14 cellular contexts compared by ENCODE assay signal in genomic region chr18:55018602-55019001, GRCh38. TPM values are rescaled to one million over a fixed set of nuclear protein-coding genes. Genes with fewer than 3 reads are reported as not detected.
A peak's percentile ranks its signal among the peaks of the same experiment; 100 is the strongest.
DNase-seq lines count a peak whose midpoint lies in the region; ATAC-seq and TF ChIP-seq lines count a peak whose summit lies in the region.
"Had no signal": no experiment of that assay in that cellular context is flagged by ENCODE, and none has a peak within 500 bp of the region (broad histone marks: within the 10 kb centered on the region; RNA-seq: fewer than 3 reads in every experiment).

No MANE protein-coding gene starts in this region.

- H3K27me3 ChIP-seq in IMR-90 (ENCODE audit: control insufficient read depth, insufficient read depth, low read length): no peaks in the 10 kb centered on the region; the same call in 1 of the 2 replicates
- H3K27me3 ChIP-seq: BLaER1 treated with 17β-estradiol and CSF1 and Interleukin-3, amounts not matched to agents 10 nM and 100 nM; ovary had no signal

- H2BK15ac ChIP-seq in IMR-90 (ENCODE audit: low read depth, low read length): no peak overlapping the region

- in situ Hi-C loops in IMR-90 (cut with MboI; ENCODE audit: low sequenced_read_pairs): no loop called here

- TF ChIP-seq POLR2A in IMR-90 (IDR thresholded peaks at IDR 0.05; ENCODE audit: low read depth, low read length): no peak

- no peak overlapping the region for H3K14ac ChIP-seq in IMR-90 (replicated peaks; ENCODE audit: low read depth, low read length)

- DNase-seq in AG10803 (ENCODE audit: low read depth) (peak; percentile 64), IMR-90 (peak; percentile 68), cardiac fibroblast (ENCODE audit: low read depth in 2 of 2) (peak; percentile 70 to 83), kidney glomerular epithelial cell (lab: John Stamatoyannopoulos, UW) (peak; percentile 53), NCI-H446 (lab: John Stamatoyannopoulos, UW) (no peak), immature natural killer cell (no peak)
- DNase-seq: activated T-cell treated with anti-CD3 and anti-CD28 coated beads, Interleukin-2, amount 50 U/mL, for 72 hours; aorta; Karpas-422; midbrain; ovary had no signal

- no peak overlapping the region for H3K4me3 Mint-ChIP-seq in immature natural killer cell
- H3K4me3 Mint-ChIP-seq: activated T-cell treated with anti-CD3 and anti-CD28 coated beads, Interleukin-2, amount 50 U/mL, for 72 hours had no signal

- no peak overlapping the region for H3K18ac ChIP-seq in IMR-90 (ENCODE audit: low read depth, low read length)

- H4K8ac ChIP-seq in IMR-90 (ENCODE audit: low read depth in 2 of 2, low read length in 2 of 2): no peak overlapping the region

- ATAC-seq in IMR-90 (ENCODE audit: low read depth) (peak; percentile 61), HG03439 (IDR thresholded peaks at IDR 0.05; ENCODE audit: unreplicated experiment) (no peak), HG03097 (IDR thresholded peaks at IDR 0.05; ENCODE audit: low FRiP score, unreplicated experiment) (no peak)
- ATAC-seq: activated T-cell treated with anti-CD3 and anti-CD28 coated beads, Interleukin-2, amount 50 U/mL, for 72 hours had no signal

- H3K4me3 ChIP-seq in AG10803 (ENCODE audit: low read length) (no peak overlapping the region), IMR-90 (ENCODE audit: insufficient read depth, low read depth, low read length) (no peak overlapping the region), cardiac fibroblast (replicated peaks in 1 of 2; ENCODE audit: low read depth in 2 of 2, low read length in 2 of 2) (no peak overlapping the region)
- H3K4me3 ChIP-seq: BLaER1 treated with 17β-estradiol and CSF1 and Interleukin-3, amounts not matched to agents 10 nM and 100 nM; ovary had no signal

- H2AK5ac ChIP-seq in IMR-90 (ENCODE audit: low read depth, low read length): no peak overlapping the region

- H3K36me3 ChIP-seq in IMR-90 (ENCODE audit: control insufficient read depth, insufficient read depth, low read length): no peaks in the 10 kb centered on the region
- H3K36me3 ChIP-seq: BLaER1 treated with 17β-estradiol and CSF1 and Interleukin-3, amounts not matched to agents 10 nM and 100 nM; ovary had no signal

- no peaks in the 10 kb centered on the region for H3K79me1 ChIP-seq in IMR-90 (ENCODE audit: low read depth in 1 of 2, low read length in 2 of 2)

- H3K27ac Mint-ChIP-seq in immature natural killer cell: no peak overlapping the region
- H3K27ac Mint-ChIP-seq: activated T-cell treated with anti-CD3 and anti-CD28 coated beads, Interleukin-2, amount 50 U/mL, for 72 hours had no signal

- no peak overlapping the region for H3K4ac ChIP-seq in IMR-90 (ENCODE audit: low read depth, low read length)

- TF ChIP-seq RAD21 in IMR-90 (IDR thresholded peaks at IDR 0.05; ENCODE audit: low read length): no peak

- H4K91ac ChIP-seq in IMR-90 (ENCODE audit: insufficient read depth, low read depth, low read length): no peak overlapping the region

- peaks cover 0 to 6% (median 5%) of the 10 kb centered on the region in 3 donors for H3K27me3 Mint-ChIP-seq in immature natural killer cell (ENCODE audit: low read depth in 3 of 3)

- no TSS peak for BruUV-seq in IMR-90 (replicated peaks; lab: Mats Ljungman, UMichigan)

- H2AFZ ChIP-seq in IMR-90 (replicated peaks; ENCODE audit: low read length, poor library complexity): no peak overlapping the region

- H3K56ac ChIP-seq in IMR-90 (ENCODE audit: extremely low read depth, insufficient read depth, low read length): no peak overlapping the region

- CTCF ChIA-PET in IMR-90 (lab: Yijun Ruan, JAX): interaction anchor here (0.6 to 0.9 kb wide), 2 partner anchors 9 to 78 kb away, joined by 3 read pairs; no protein-coding TSS in a partner anchor

- H4K20me1 ChIP-seq in IMR-90 (ENCODE audit: insufficient read depth, low read length): no peaks in the 10 kb centered on the region
- H4K20me1 ChIP-seq: BLaER1 treated with 17β-estradiol and CSF1 and Interleukin-3, amounts not matched to agents 10 nM and 100 nM had no signal

- H2BK5ac ChIP-seq in IMR-90 (ENCODE audit: low read depth, low read length, poor library complexity, severe bottlenecking): no peak overlapping the region

- no peaks in the 10 kb centered on the region for H3K9me1 ChIP-seq in IMR-90 (ENCODE audit: insufficient read depth, low read length)

- no peaks in the 10 kb centered on the region for H3K4me1 ChIP-seq in IMR-90 (ENCODE audit: control insufficient read depth, insufficient read depth, low read length)
- H3K4me1 ChIP-seq: BLaER1 treated with 17β-estradiol and CSF1 and Interleukin-3, amounts not matched to agents 10 nM and 100 nM had no signal

- H2BK20ac ChIP-seq in IMR-90 (ENCODE audit: low read depth, low read length): no peak overlapping the region

- intact Hi-C loops in IMR-90 (cut with micrococcal nuclease): no loop called here

- no peaks in the 10 kb centered on the region for H3K4me1 Mint-ChIP-seq in immature natural killer cell

- TF ChIP-seq CTCF in AG10803 (conservative IDR thresholded peaks at IDR 0.05; ENCODE audit: low read length): no peak
- TF ChIP-seq CTCF in IMR-90 (conservative IDR thresholded peaks at IDR 0.05; ENCODE audit: low read depth, low read length): no peak
- TF ChIP-seq CTCF in cardiac fibroblast (IDR thresholded peaks at IDR 0.05; ENCODE audit: low read depth, low read length): no peak

- POLR2A ChIA-PET in IMR-90 (lab: Charles Lee; ENCODE audit: unreplicated experiment): no interaction called here

- no peak overlapping the region for H3K27ac ChIP-seq in IMR-90 (ENCODE audit: insufficient read depth, low read length)
- H3K27ac ChIP-seq: BLaER1 treated with 17β-estradiol and CSF1 and Interleukin-3, amounts not matched to agents 10 nM and 100 nM; ovary had no signal

- dilution Hi-C loops in IMR-90 (cut with HindIII; ENCODE audit: low sequenced_read_pairs, unreplicated experiment): no loop called here

- no peak overlapping the region for H3K4me2 ChIP-seq in IMR-90 (ENCODE audit: low read depth, low read length)
- H3K4me2 ChIP-seq: BLaER1 treated with 17β-estradiol and CSF1 and Interleukin-3, amounts not matched to agents 10 nM and 100 nM had no signal

- no peak overlapping the region for H2AK9ac ChIP-seq in IMR-90 (replicated peaks; ENCODE audit: low read depth, low read length, poor library complexity)

- H2BK120ac ChIP-seq in IMR-90 (ENCODE audit: low read depth, low read length): no peak overlapping the region

- no peaks in the 10 kb centered on the region for H3K36me3 Mint-ChIP-seq in immature natural killer cell

- H3K9me3 Mint-ChIP-seq in immature natural killer cell: no peaks in the 10 kb centered on the region
- H3K9me3 Mint-ChIP-seq: activated T-cell treated with anti-CD3 and anti-CD28 coated beads, Interleukin-2, amount 50 U/mL, for 72 hours had no signal

- H3K9ac ChIP-seq in IMR-90 (ENCODE audit: low read depth, low read length): no peak overlapping the region
- H3K9ac ChIP-seq: BLaER1 treated with 17β-estradiol and CSF1 and Interleukin-3, amounts not matched to agents 10 nM and 100 nM had no signal

- no peak overlapping the region for H3K23ac ChIP-seq in IMR-90 (ENCODE audit: low read depth, low read length)

- no peaks in the 10 kb centered on the region for H3K9me3 ChIP-seq in IMR-90 (ENCODE audit: control insufficient read depth, insufficient read depth, low read length)
- H3K9me3 ChIP-seq: BLaER1 treated with 17β-estradiol and CSF1 and Interleukin-3, amounts not matched to agents 10 nM and 100 nM; ovary had no signal

- no peak overlapping the region for H4K5ac ChIP-seq in IMR-90 (ENCODE audit: low read depth, low read length)

TF ChIP-seq in IMR-90, 13 proteins besides CTCF, POLR2A, EP300 and RAD21:
- no peak for TF ChIP-seq NFE2L2 (IDR thresholded peaks at IDR 0.05; ENCODE audit: low read depth, low read length)
- TF ChIP-seq CEBPB (IDR thresholded peaks at IDR 0.05; ENCODE audit: low read depth, low read length): no peak
- TF ChIP-seq USF2 (IDR thresholded peaks at IDR 0.05; ENCODE audit: low read depth, low read length): no peak
- TF ChIP-seq ELK1 (IDR thresholded peaks at IDR 0.05; ENCODE audit: borderline replicate concordance, low read depth, low read length): no peak
- TF ChIP-seq BHLHE40 (IDR thresholded peaks at IDR 0.05; ENCODE audit: low read depth, low read length): no peak
- no peak; the same call in 1 of the 2 replicates for TF ChIP-seq FOS (IDR thresholded peaks at IDR 0.05; ENCODE audit: low read depth, low read length)
- no peak for TF ChIP-seq CHD1 (IDR thresholded peaks at IDR 0.05; ENCODE audit: low read depth, low read length)
- TF ChIP-seq MAZ (IDR thresholded peaks at IDR 0.05; ENCODE audit: borderline replicate concordance, low read depth, low read length): no peak
- TF ChIP-seq SMC3 (IDR thresholded peaks at IDR 0.05; ENCODE audit: low read depth, low read length): no peak
- TF ChIP-seq RCOR1 (IDR thresholded peaks at IDR 0.05; ENCODE audit: insufficient replicate concordance, low read length): no peak
- TF ChIP-seq MXI1 (IDR thresholded peaks at IDR 0.05; ENCODE audit: borderline replicate concordance, low read depth, low read length): no peak
- TF ChIP-seq MAFK (IDR thresholded peaks at IDR 0.05; ENCODE audit: low read depth, low read length): no peak
- no peak for TF ChIP-seq RFX5 (IDR thresholded peaks at IDR 0.05; ENCODE audit: low read depth, low read length)

RNA-seq across cellular contexts. Expression of gene CCDC68, which starts 59.3 kb away (rescaled TPM):
- total RNA-seq in IMR-90 (2012; rRNA removed): 0.54 and 1.4 TPM in 2 replicates
- polyA plus RNA-seq in IMR-90 (2012; rRNA removed) (0.46 and 0.55 TPM in 2 replicates), immature natural killer cell (not detected)
- polyA plus RNA-seq in IMR-90 (2012; cell fraction: cytosol; rRNA removed): 0.07 and 0.09 TPM in 2 replicates
- polyA plus RNA-seq in IMR-90 (2012; cell fraction: nucleus; rRNA removed; ENCODE audit: low replicate concordance): 0.09 and 1.7 TPM in 2 replicates
- total RNA-seq: activated T-cell treated with anti-CD3 and anti-CD28 coated beads, Interleukin-2, amount 50 U/mL, for 72 hours had no signal

Comparison
In these comparisons a context has a peak if more than half of its experiments do, and no peak if none do; other contexts are left out.
1. DNase-seq: peak in AG10803 (single experiment), IMR-90 (single experiment), cardiac fibroblast (2 of 2) and kidney glomerular epithelial cell (single experiment); none in NCI-H446 (0 of 2) and immature natural killer cell (0 of 3).